In genomic region chr19:12617646-12618045, GRCh38 we compare ENCODE assay signal across 14 cellular contexts. TPM values are rescaled to one million over a fixed set of nuclear protein-coding genes. Genes with fewer than 3 reads are reported as not detected.
DNase-seq lines count a peak whose midpoint lies in the region; ATAC-seq, FAIRE-seq and TF ChIP-seq lines count a peak whose summit lies in the region.
"Had no signal": no experiment of that assay in that cellular context is flagged by ENCODE, and none has a peak within 500 bp of the region (broad histone marks: within the 10 kb centered on the region; RNA-seq: fewer than 3 reads in every experiment).

No MANE protein-coding gene starts in this region.

- H4K91ac ChIP-seq in H1 (replicated peaks; ENCODE audit: insufficient read length, low read length), result no peak overlapping the region

- no peak for FAIRE-seq in H1 (lab: Jason Lieb, UNC)
- FAIRE-seq: A204.1, GM12892 had no signal

- H3K9me3 ChIP-seq in H1 (ENCODE audit: insufficient read depth in 2 of 2, low read depth in 1 of 2, low read length in 1 of 2) (no peaks in the 10 kb centered on the region), thyroid gland (no peaks in the 10 kb centered on the region), MG63 (peaks cover 36% of the 10 kb centered on the region), transverse colon (no peaks in the 10 kb centered on the region)
- H3K9me3 ChIP-seq: BE2C had no signal

- H3K36me3 ChIP-seq in H1 (ENCODE audit: control insufficient read depth in 2 of 4, insufficient read depth in 4 of 4, low read length in 3 of 4), result peaks cover 0 to 6% (median 6%) of the 10 kb centered on the region in 4 experiments; a peak in 4 of 8 replicates
- peaks cover 0 to 6% of the 10 kb centered on the region in 2 donors for H3K36me3 ChIP-seq in thyroid gland
- peaks cover 84% of the 10 kb centered on the region for H3K36me3 ChIP-seq in MG63
- H3K36me3 ChIP-seq in transverse colon, result peaks cover 0 to 12% (median 0%) of the 10 kb centered on the region in 4 donors

- no peak overlapping the region for H3K23ac ChIP-seq in H1 (ENCODE audit: insufficient read length)

- TF ChIP-seq RAD21 in H1 (IDR thresholded peaks at IDR 0.05 in 1 of 2, conservative IDR thresholded peaks at IDR 0.05 in 1 of 2; ENCODE audit: low read depth in 2 of 2, low read length in 2 of 2), result no peak

- POLR2A ChIA-PET in activated B cell treated with CpG ODN at 0.5 μM for 24 hours (lab: Charles Lee), result interaction anchor here (0.6 to 0.7 kb wide), 3 partner anchors 26 to 253 kb away, joined by 3 to 5 read pairs (median 4); no protein-coding TSS in a partner anchor
- POLR2A ChIA-PET in H1 (lab: Charles Lee; ENCODE audit: partially characterized antibody), result interaction anchor here (1.4 kb wide), 1 partner anchor 9 kb away, joined by 4 read pairs; no protein-coding TSS in a partner anchor

- H2BK12ac ChIP-seq in H1 (ENCODE audit: low read depth, low read length), result no peak overlapping the region

- H3K4me3 ChIP-seq in H1 (ENCODE audit: extremely low read depth in 1 of 4, insufficient read depth in 2 of 4, low read depth in 3 of 4, low read length in 4 of 4) (no peak overlapping the region), thyroid gland (replicated peaks in 1 of 3) (no peak overlapping the region), MG63 (no peak overlapping the region), transverse colon (no peak overlapping the region)
- H3K4me3 ChIP-seq: HAP-1 had no signal

- intact Hi-C loops in activated B cell treated with CpG ODN at 0.5 μM for 24 hours (cut with micrococcal nuclease) (no loop called here), thyroid gland (cut with DNase I) (no loop called here), transverse colon (cut with DNase I; ENCODE audit: low total_unique reads) (no loop called here)

- in situ Hi-C loops in transverse colon (cut with MboI; ENCODE audit: low pct_ligation_motif_present in 1 of 4, low pct_unique_long_range_greater_than_20kb in 1 of 4, low sequenced_read_pairs in 3 of 4), result no loop called here

- H3K23me2 ChIP-seq in H1 (ENCODE audit: low read depth, low read length), result no peaks in the 10 kb centered on the region

- CTCF ChIA-PET in activated B cell treated with CpG ODN at 0.5 μM for 24 hours (lab: Charles Lee) (interaction anchor here (1.3 kb wide), 1 partner anchor 10 kb away, joined by 3 read pairs; no protein-coding TSS in a partner anchor), H1 (lab: Charles Lee; ENCODE audit: partially characterized antibody) (no interaction called here)

- no peak for TF ChIP-seq POLR2A in H1 (IDR thresholded peaks at IDR 0.05; ENCODE audit: control extremely low read depth in 1 of 2, low read depth in 2 of 2, low read length in 2 of 2)
- no peak for TF ChIP-seq POLR2A in thyroid gland (IDR thresholded peaks at IDR 0.05)
- no peak for TF ChIP-seq POLR2A in transverse colon (IDR thresholded peaks at IDR 0.05)

- peaks cover 8 to 73% of the 10 kb centered on the region in 2 experiments for H3K79me2 ChIP-seq in H1 (ENCODE audit: control insufficient read depth in 1 of 2, insufficient read depth in 2 of 2, low read length in 2 of 2)

- no peaks in the 10 kb centered on the region for H3K9me3 Mint-ChIP-seq in activated B cell treated with CpG ODN at 0.5 μM for 24 hours
- H3K9me3 Mint-ChIP-seq: CD4-positive, alpha-beta memory T cell; IgD-negative memory B cell had no signal

- no peak for DNase-seq in activated B cell treated with CpG ODN at 0.5 μM for 24 hours
- DNase-seq in H1 (ENCODE audit: low read depth in 1 of 2, low spot score in 2 of 2), result no peak
- DNase-seq in thyroid gland, result peak; percentile 57 to 75
- no peak for DNase-seq in MG63
- no peak for DNase-seq in transverse colon
- DNase-seq: BE2C; CD4-positive, alpha-beta memory T cell; DMS79; GOT3 had no signal

- peaks cover 3% of the 10 kb centered on the region; the same call in 1 of the 2 replicates for H3K79me1 ChIP-seq in H1 (ENCODE audit: low read depth, low read length)

- no peaks in the 10 kb centered on the region for H3K27me3 ChIP-seq in H1 (replicated peaks in 1 of 4; ENCODE audit: control insufficient read depth in 3 of 4, extremely low read depth in 1 of 4, insufficient read depth in 3 of 4, low read length in 3 of 4)
- no peaks in the 10 kb centered on the region for H3K27me3 ChIP-seq in thyroid gland
- H3K27me3 ChIP-seq in MG63, result no peaks in the 10 kb centered on the region
- no peaks in the 10 kb centered on the region for H3K27me3 ChIP-seq in transverse colon
- H3K27me3 ChIP-seq: BE2C had no signal

- H3K27me3 Mint-ChIP-seq in activated B cell treated with CpG ODN at 0.5 μM for 24 hours, result no peaks in the 10 kb centered on the region
- H3K27me3 Mint-ChIP-seq: CD4-positive, alpha-beta memory T cell; IgD-negative memory B cell had no signal

- H2BK15ac ChIP-seq in H1 (ENCODE audit: low read length), result no peak overlapping the region

- H4K20me1 ChIP-seq in H1 (replicated peaks in 1 of 2; ENCODE audit: control insufficient read depth in 1 of 2, insufficient read depth in 2 of 2, low read length in 2 of 2), result peaks cover 2 to 4% of the 10 kb centered on the region in 2 experiments

- H4K8ac ChIP-seq in H1 (ENCODE audit: extremely low read depth, insufficient read depth, low read length), result peak overlapping the region; percentile 68; the same call in 1 of the 2 replicates

- peaks cover 73% of the 10 kb centered on the region for H3K4me1 Mint-ChIP-seq in activated B cell treated with CpG ODN at 0.5 μM for 24 hours

- no peak for TF ChIP-seq CTCF in activated B cell treated with CpG ODN at 0.5 μM for 24 hours (IDR thresholded peaks at IDR 0.05)
- TF ChIP-seq CTCF in H1 (IDR thresholded peaks at IDR 0.05; ENCODE audit: control extremely low read depth in 1 of 3, insufficient read depth in 1 of 3, low read depth in 1 of 3, low read length in 3 of 3), result no peak
- no peak for TF ChIP-seq CTCF in thyroid gland (IDR thresholded peaks at IDR 0.05)
- TF ChIP-seq CTCF in transverse colon (IDR thresholded peaks at IDR 0.05), result no peak

- H3K27ac Mint-ChIP-seq in activated B cell treated with CpG ODN at 0.5 μM for 24 hours, result peak overlapping the region; percentile 12
- H3K27ac Mint-ChIP-seq: IgD-negative memory B cell had no signal

- no peak overlapping the region for H3K4ac ChIP-seq in H1 (replicated peaks; ENCODE audit: insufficient read length, low read depth, low read length)

- H3K27ac ChIP-seq in H1 (ENCODE audit: low read depth, low read length) (no peak overlapping the region), thyroid gland (peak overlapping the region; percentile 80 to 97 (median 90)), transverse colon (no peak overlapping the region)
- H3K27ac ChIP-seq: C4-2B had no signal

- no peak overlapping the region for H3K56ac ChIP-seq in H1 (replicated peaks; ENCODE audit: insufficient read length, low read depth, low read length)

- no peak overlapping the region for H2BK20ac ChIP-seq in H1 (ENCODE audit: low read length)

- 97% methylated on average over 3 of the region's 4 CpGs; no CpG with 5 or more reads in 1 of the 2 experiments for WGBS in H1 (ENCODE audit: extremely low coverage in 1 of 2, insufficient coverage in 1 of 2, insufficient read length in 1 of 2, insufficient replicate concordance in 2 of 2, low coverage in 1 of 2, low lambda C conversion rate in 2 of 2, missing lambda C conversion rate in 1 of 2), 2 experiments
- 42 to 66% methylated on average over 4 of the region's 4 CpGs for WGBS in thyroid gland, 2 donors
- 95 to 100% methylated on average over 1 to 4 of the region's 4 CpGs for WGBS in transverse colon (ENCODE audit: low coverage in 1 of 2), 2 donors

- no peak overlapping the region for H2AK5ac ChIP-seq in H1 (ENCODE audit: low read depth, low read length)

- no peak overlapping the region for H3K4me3 Mint-ChIP-seq in activated B cell treated with CpG ODN at 0.5 μM for 24 hours
- H3K4me3 Mint-ChIP-seq: CD4-positive, alpha-beta memory T cell had no signal

- H3K9ac ChIP-seq in H1 (replicated peaks in 1 of 4; ENCODE audit: extremely low read depth in 1 of 4, low read depth in 3 of 4, low read length in 3 of 4), result no peak overlapping the region

- no peak overlapping the region for H2AFZ ChIP-seq in H1 (ENCODE audit: low read length)

- H3K4me2 ChIP-seq in H1 (ENCODE audit: insufficient read depth in 1 of 2, low read depth in 2 of 2, low read length in 2 of 2), result no peak overlapping the region

- no peak overlapping the region for H4K5ac ChIP-seq in H1 (ENCODE audit: insufficient read length, low read depth, low read length)

- no peak overlapping the region for H2BK120ac ChIP-seq in H1 (replicated peaks; ENCODE audit: low read depth, low read length)

- peaks cover 29% of the 10 kb centered on the region for H3K36me3 Mint-ChIP-seq in activated B cell treated with CpG ODN at 0.5 μM for 24 hours (ENCODE audit: low read depth)

- TF ChIP-seq EP300 in H1 (IDR thresholded peaks at IDR 0.05; ENCODE audit: borderline replicate concordance in 1 of 2, low read depth in 2 of 2, low read length in 2 of 2) (no peak), transverse colon (IDR thresholded peaks at IDR 0.05; ENCODE audit: low read depth) (no peak)

- no peak overlapping the region for H3K14ac ChIP-seq in H1 (ENCODE audit: insufficient read length)

- no peak overlapping the region for H3K18ac ChIP-seq in H1 (ENCODE audit: extremely low read depth, low read length)

- ATAC-seq in activated B cell treated with CpG ODN at 0.5 μM for 24 hours (ENCODE audit: low read depth), result no peak

- H3K4me1 ChIP-seq in H1 (replicated peaks in 1 of 4; ENCODE audit: control insufficient read depth in 3 of 4, insufficient read depth in 4 of 4, low read length in 3 of 4) (no peaks in the 10 kb centered on the region), thyroid gland (peaks cover 40 to 77% of the 10 kb centered on the region in 2 donors), transverse colon (peaks cover 0 to 38% (median 10%) of the 10 kb centered on the region in 4 donors)
- H3K4me1 ChIP-seq: BE2C, HAP-1 had no signal

- no peak overlapping the region for H2BK5ac ChIP-seq in H1 (ENCODE audit: low read depth, low read length)

RNA-seq across cellular contexts. Expression of gene ZNF791, which starts 6.9 kb away (rescaled TPM):
- total RNA-seq in activated B cell treated with CpG ODN at 0.5 μM for 24 hours, result 37.5 and 46.1 TPM in 2 replicates
- 18.6 and 20.1 TPM in 2 replicates for total RNA-seq in H1 (2021; fragmentation: NEBNext Ultra II Directional; extraction: Animal tissue kit (Norgen Biotek cat#: 25700))
- 3.1 and 4.1 TPM in 2 replicates for polyA plus RNA-seq in H1 (2011; rRNA removed)
- 5.3 TPM for polyA plus RNA-seq in H1 (2011; cell fraction: cytosol; rRNA removed)
- 3.8 TPM for polyA plus RNA-seq in H1 (2011; cell fraction: nucleus; rRNA removed)
- 6.1 to 13.6 TPM (median 9.8 TPM) in 4 replicates for polyA plus RNA-seq in H1 (2012, experiment 1 of 2)
- polyA plus RNA-seq in H1 (2012, experiment 2 of 2), result 0.85 TPM
- polyA plus RNA-seq in H1 (2013, experiment 1 of 2), result 16.6 TPM
- polyA plus RNA-seq in H1 (2013, experiment 2 of 2), result 16.9 TPM
- polyA minus RNA-seq in H1 (2011; rRNA and poly(A)+ RNA removed), result 9.6 and 15.5 TPM in 2 replicates
- polyA minus RNA-seq in H1 (2011; cell fraction: cytosol; rRNA and poly(A)+ RNA removed), result 31.8 TPM
- polyA minus RNA-seq in H1 (2011; cell fraction: nucleus; rRNA and poly(A)+ RNA removed), result 16.3 TPM
- total RNA-seq in thyroid gland, result 10 to 100 TPM; 37.8 to 44.9 (median 39.5) TPM
- 11.7 and 13.6 TPM in 2 replicates for total RNA-seq in MG63 (2014; rRNA removed; shearing (Covaris generic); ENCODE audit: low replicate concordance)
- 10 to 100 TPM; 17.5 to 83.0 (median 24.9) TPM for total RNA-seq in transverse colon

RNA-seq across cellular contexts. Expression of gene ZNF490, which starts 7.0 kb away (rescaled TPM):
- total RNA-seq in activated B cell treated with CpG ODN at 0.5 μM for 24 hours (15.6 TPM in 2 replicates), thyroid gland (10 to 100 TPM; 11.3 to 28.9 (median 17.5) TPM), transverse colon (10 to 100 TPM in 2 of 4 donors, 1 to 10 TPM in 2; 6.7 to 54.9 (median 10.8) TPM)
- total RNA-seq in H1 (2021; fragmentation: NEBNext Ultra II Directional; extraction: Animal tissue kit (Norgen Biotek cat#: 25700)), result 9.0 TPM in 2 replicates
- polyA plus RNA-seq in H1 (2011; rRNA removed), result 1.6 and 1.7 TPM in 2 replicates
- 1.5 TPM for polyA plus RNA-seq in H1 (2011; cell fraction: cytosol; rRNA removed)
- 1.4 TPM for polyA plus RNA-seq in H1 (2011; cell fraction: nucleus; rRNA removed)
- 1.2 to 2.3 TPM (median 1.3 TPM) in 4 replicates for polyA plus RNA-seq in H1 (2012, experiment 1 of 2)
- polyA plus RNA-seq in H1 (2012, experiment 2 of 2), result 0.22 TPM
- polyA plus RNA-seq in H1 (2013, experiment 1 of 2), result 2.8 TPM
- polyA plus RNA-seq in H1 (2013, experiment 2 of 2), result 2.8 TPM
- polyA minus RNA-seq in H1 (2011; rRNA and poly(A)+ RNA removed), result 10.6 and 13.2 TPM in 2 replicates
- 6.1 TPM for polyA minus RNA-seq in H1 (2011; cell fraction: cytosol; rRNA and poly(A)+ RNA removed)
- polyA minus RNA-seq in H1 (2011; cell fraction: nucleus; rRNA and poly(A)+ RNA removed), result 15.6 TPM
- total RNA-seq in MG63 (2014; rRNA removed; shearing (Covaris generic); ENCODE audit: low replicate concordance), result 4.3 and 5.4 TPM in 2 replicates

RNA-seq across cellular contexts. Expression of gene MAN2B1, which starts 48.9 kb away (rescaled TPM):
- total RNA-seq in activated B cell treated with CpG ODN at 0.5 μM for 24 hours (251 and 291 TPM in 2 replicates), thyroid gland (100 to 1,000 TPM in 1 of 4 donors, 10 to 100 TPM in 3; 38.0 to 106 (median 82.5) TPM), transverse colon (100 to 1,000 TPM in 1 of 4 donors, 10 to 100 TPM in 3; 52.4 to 272 (median 70.1) TPM)
- 71.1 and 76.3 TPM in 2 replicates for total RNA-seq in H1 (2021; fragmentation: NEBNext Ultra II Directional; extraction: Animal tissue kit (Norgen Biotek cat#: 25700))
- 55.3 and 73.6 TPM in 2 replicates for polyA plus RNA-seq in H1 (2011; rRNA removed)
- polyA plus RNA-seq in H1 (2011; cell fraction: cytosol; rRNA removed), result 37.2 TPM
- polyA plus RNA-seq in H1 (2011; cell fraction: nucleus; rRNA removed), result 135 TPM
- polyA plus RNA-seq in H1 (2012, experiment 1 of 2), result 77.3 to 97.8 TPM (median 85.4 TPM) in 4 replicates
- 111 TPM for polyA plus RNA-seq in H1 (2012, experiment 2 of 2)
- polyA plus RNA-seq in H1 (2013, experiment 1 of 2), result 82.3 TPM
- 71.8 TPM for polyA plus RNA-seq in H1 (2013, experiment 2 of 2)
- polyA minus RNA-seq in H1 (2011; rRNA and poly(A)+ RNA removed), result 33.2 and 37.4 TPM in 2 replicates
- polyA minus RNA-seq in H1 (2011; cell fraction: cytosol; rRNA and poly(A)+ RNA removed), result 30.5 TPM
- polyA minus RNA-seq in H1 (2011; cell fraction: nucleus; rRNA and poly(A)+ RNA removed), result 48.4 TPM
- total RNA-seq in MG63 (2014; rRNA removed; shearing (Covaris generic); ENCODE audit: low replicate concordance), result 37.5 and 91.0 TPM in 2 replicates

RNA-seq across cellular contexts. Expression of gene WDR83, which starts 49.0 kb away (rescaled TPM):
- total RNA-seq in activated B cell treated with CpG ODN at 0.5 μM for 24 hours (17.7 and 20.8 TPM in 2 replicates), thyroid gland (10 to 100 TPM in 3 of 4 donors, 1 to 10 TPM in 1; 9.5 to 17.5 (median 14.3) TPM), transverse colon (10 to 100 TPM in 1 of 4 donors, 1 to 10 TPM in 2, not detected in 1; 7.6 to 36.3 (median 9.4) TPM)
- 15.3 and 19.6 TPM in 2 replicates for total RNA-seq in H1 (2021; fragmentation: NEBNext Ultra II Directional; extraction: Animal tissue kit (Norgen Biotek cat#: 25700))
- 12.6 and 24.5 TPM in 2 replicates for polyA plus RNA-seq in H1 (2011; rRNA removed)
- polyA plus RNA-seq in H1 (2011; cell fraction: cytosol; rRNA removed), result 18.9 TPM
- polyA plus RNA-seq in H1 (2011; cell fraction: nucleus; rRNA removed), result 26.4 TPM
- 13.4 to 22.0 TPM (median 20.4 TPM) in 4 replicates for polyA plus RNA-seq in H1 (2012, experiment 1 of 2)
- 12.1 TPM for polyA plus RNA-seq in H1 (2012, experiment 2 of 2)
- polyA plus RNA-seq in H1 (2013, experiment 1 of 2), result 7.6 TPM
- 7.5 TPM for polyA plus RNA-seq in H1 (2013, experiment 2 of 2)
- 8.0 and 9.6 TPM in 2 replicates for polyA minus RNA-seq in H1 (2011; rRNA and poly(A)+ RNA removed)
- polyA minus RNA-seq in H1 (2011; cell fraction: cytosol; rRNA and poly(A)+ RNA removed), result 6.5 TPM
- 16.5 TPM for polyA minus RNA-seq in H1 (2011; cell fraction: nucleus; rRNA and poly(A)+ RNA removed)
- total RNA-seq in MG63 (2014; rRNA removed; shearing (Covaris generic); ENCODE audit: low replicate concordance), result 9.9 and 18.8 TPM in 2 replicates

Comparison
In these comparisons a context has a peak if more than half of its experiments do, and no peak if none do; other contexts are left out.
1. DNase-seq: peak in thyroid gland (2 of 2); none in activated B cell treated with CpG ODN at 0.5 μM for 24 hours (single experiment), H1 (0 of 2), MG63 (single experiment) and transverse colon (single experiment).
2. H3K27ac ChIP-seq: peak in thyroid gland (3 of 3); none in H1 (single experiment) and transverse colon (0 of 4).